In the genomic region with DNA sequence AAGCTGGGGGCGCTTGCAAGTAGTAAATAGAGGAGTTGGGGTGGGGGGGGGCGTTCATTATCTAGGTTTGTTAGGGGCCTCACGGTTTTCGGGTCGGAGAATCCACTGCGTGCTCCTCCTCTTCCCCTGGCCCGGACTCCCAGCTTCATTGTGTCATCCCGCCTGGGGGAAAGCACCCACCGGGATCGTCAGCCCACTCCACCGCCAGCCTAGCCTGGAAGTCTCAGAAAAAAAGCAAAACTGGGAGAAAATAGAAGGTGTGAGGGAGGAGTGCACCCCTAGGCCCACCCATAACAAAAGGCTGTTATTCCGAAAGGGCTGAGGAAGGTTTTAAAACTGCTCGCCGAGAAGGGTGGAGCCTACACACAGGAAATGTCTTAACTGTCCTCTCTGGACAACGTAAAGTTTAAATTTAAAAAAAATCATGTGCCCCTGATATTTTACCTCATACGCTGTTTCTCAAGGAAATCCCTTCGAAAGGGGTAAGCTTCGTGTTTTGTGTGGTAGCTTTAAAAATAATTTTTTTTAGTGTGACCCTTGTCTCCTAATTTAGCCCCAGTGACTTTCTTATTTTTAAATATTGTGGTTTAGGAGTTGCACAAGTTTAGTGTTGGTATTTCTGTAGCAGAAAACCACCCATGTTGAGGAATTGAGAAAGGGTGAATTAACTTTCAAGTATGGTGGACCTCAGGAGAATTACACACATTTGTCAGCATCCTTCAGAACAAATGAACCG, we compare ENCODE assay signal across 1 cellular context.
A peak's percentile ranks its signal among the peaks of the same experiment; 100 is the strongest.
TF ChIP-seq lines count a peak whose summit lies in the region.

No MANE protein-coding gene starts in this region.

TF ChIP-seq in K562, 482 proteins besides CTCF, POLR2A, EP300 and RAD21 (continued from another document):
- TF ChIP-seq PHTF2 (CRISPR knock-in tag; IDR thresholded peaks at IDR 0.05) (no peak), ZZZ3 (IDR thresholded peaks at IDR 0.05) (no peak), ZNF445 (CRISPR knock-in tag; IDR thresholded peaks at IDR 0.05; ENCODE audit: low read depth) (no peak), MYBL2 (IDR thresholded peaks at IDR 0.05; ENCODE audit: low read depth) (peak; percentile 92), MYBL2 (CRISPR knock-in tag; IDR thresholded peaks at IDR 0.05; ENCODE audit: borderline replicate concordance) (no peak)
